In the genomic region with DNA sequence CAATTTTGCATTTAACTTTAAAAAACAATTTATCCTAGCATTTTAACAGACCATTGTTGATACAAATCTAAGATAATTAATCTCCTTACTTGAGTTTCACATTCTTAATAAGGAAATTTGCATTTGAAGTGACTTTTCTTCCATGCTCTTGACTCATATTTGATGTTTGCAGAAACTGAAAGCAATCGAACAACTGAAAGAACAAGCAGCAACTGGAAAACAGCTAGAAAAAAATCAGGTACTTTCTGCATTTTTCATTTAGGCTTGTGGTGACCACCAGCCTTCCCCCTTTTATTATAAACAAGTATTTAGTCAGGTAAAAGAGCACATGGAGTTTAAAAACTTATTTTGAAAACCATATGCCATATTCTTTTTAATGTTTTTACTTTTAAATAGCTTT, we compare ENCODE assay signal across 13 cellular contexts. TPM values are rescaled to one million over a fixed set of nuclear protein-coding genes. Genes with fewer than 3 reads are reported as not detected.
A peak's percentile ranks its signal among the peaks of the same experiment; 100 is the strongest.
DNase-seq lines count a peak whose midpoint lies in the region; ATAC-seq lines count a peak whose summit lies in the region.
"Had no signal": no experiment of that assay in that cellular context is flagged by ENCODE, and none has a peak within 500 bp of the region (broad histone marks: within the 10 kb centered on the region; RNA-seq: fewer than 3 reads in every experiment).

No MANE protein-coding gene starts in this region.

- peak overlapping the region; percentile 78 for H3K27ac Mint-ChIP-seq in activated CD4-positive, alpha-beta T cell treated with anti-CD3 and anti-CD28 coated beads, Interleukin-2, amount 10 ng/mL, durations not matched to agents 24 days and 14 days
- H3K27ac Mint-ChIP-seq in activated naive CD8-positive, alpha-beta T cell = peak overlapping the region; percentile 54

- ATAC-seq in GM21447 (IDR thresholded peaks at IDR 0.05; ENCODE audit: unreplicated experiment) (peak; percentile 65), HG03095 (IDR thresholded peaks at IDR 0.05; ENCODE audit: unreplicated experiment) (peak; percentile 48), HG03521 (IDR thresholded peaks at IDR 0.05; ENCODE audit: unreplicated experiment) (no peak)
- ATAC-seq: sciatic nerve had no signal

- H3K36me3 Mint-ChIP-seq in activated CD4-positive, alpha-beta T cell treated with anti-CD3 and anti-CD28 coated beads, Interleukin-2, amount 10 ng/mL, durations not matched to agents 24 days and 14 days (ENCODE audit: low read depth) = peaks cover 44% of the 10 kb centered on the region
- peaks cover 2% of the 10 kb centered on the region for H3K36me3 Mint-ChIP-seq in activated naive CD8-positive, alpha-beta T cell

- peaks cover 15% of the 10 kb centered on the region for H3K4me1 Mint-ChIP-seq in activated CD4-positive, alpha-beta T cell treated with anti-CD3 and anti-CD28 coated beads, Interleukin-2, amount 10 ng/mL, durations not matched to agents 24 days and 14 days
- H3K4me1 Mint-ChIP-seq in activated naive CD8-positive, alpha-beta T cell (ENCODE audit: low read depth) = peaks cover 9% of the 10 kb centered on the region

- intact Hi-C loops in activated CD4-positive, alpha-beta T cell treated with anti-CD3 and anti-CD28 coated beads, Interleukin-2, amount 10 ng/mL, durations not matched to agents 24 days and 14 days (cut with micrococcal nuclease) = loop anchor here (1.0 to 2.0 kb wide), 3 partner anchors 20 to 98 kb away; a partner anchor contains a TSS

- no peaks in the 10 kb centered on the region for H3K9me3 Mint-ChIP-seq in activated CD4-positive, alpha-beta T cell treated with anti-CD3 and anti-CD28 coated beads, Interleukin-2, amount 10 ng/mL, durations not matched to agents 24 days and 14 days
- no peaks in the 10 kb centered on the region for H3K9me3 Mint-ChIP-seq in activated naive CD8-positive, alpha-beta T cell (ENCODE audit: low read depth)

- peak overlapping the region; percentile 8 for H3K4me3 Mint-ChIP-seq in activated CD4-positive, alpha-beta T cell treated with anti-CD3 and anti-CD28 coated beads, Interleukin-2, amount 10 ng/mL, durations not matched to agents 24 days and 14 days
- peak overlapping the region; percentile 20 for H3K4me3 Mint-ChIP-seq in activated naive CD8-positive, alpha-beta T cell

- H3K27me3 Mint-ChIP-seq in activated CD4-positive, alpha-beta T cell treated with anti-CD3 and anti-CD28 coated beads, Interleukin-2, amount 10 ng/mL, durations not matched to agents 24 days and 14 days = no peaks in the 10 kb centered on the region
- no peaks in the 10 kb centered on the region for H3K27me3 Mint-ChIP-seq in activated naive CD8-positive, alpha-beta T cell

- no peak for DNase-seq in activated CD4-positive, alpha-beta T cell treated with anti-CD3 and anti-CD28 coated beads, Interleukin-2, amount 10 ng/mL, durations not matched to agents 24 days and 14 days
- DNase-seq in activated CD4-positive, alpha-beta T cell treated with anti-CD3 and anti-CD28 coated beads, Interleukin-2, amount 50 U/mL, for 1 hour = no peak
- no peak for DNase-seq in HCEC 1CT
- DNase-seq in activated effector memory CD4-positive, alpha-beta T cell treated with Interleukin-2 at 50 U/mL for 16 hours = no peak
- DNase-seq: 8988T, DMS 273 treated with DMSO at 0.1 percent for 48 hours, MV-4-11, NCI-H524 treated with DMSO at 0.1 percent for 48 hours had no signal

RNA-seq across cellular contexts. Expression of a gene that starts 20.1 kb away (rescaled TPM):
- 127 and 135 TPM in 2 replicates for total RNA-seq in activated CD4-positive, alpha-beta T cell treated with anti-CD3 and anti-CD28 coated beads, Interleukin-2, amount 10 ng/mL, durations not matched to agents 24 days and 14 days

RNA-seq across cellular contexts. Expression of a gene that starts 36.4 kb away (rescaled TPM):
- 125 and 133 TPM in 2 replicates for total RNA-seq in activated CD4-positive, alpha-beta T cell treated with anti-CD3 and anti-CD28 coated beads, Interleukin-2, amount 10 ng/mL, durations not matched to agents 24 days and 14 days

RNA-seq across cellular contexts. Expression of a gene that starts 36.7 kb away (rescaled TPM):
- 88.8 and 103 TPM in 2 replicates for total RNA-seq in activated CD4-positive, alpha-beta T cell treated with anti-CD3 and anti-CD28 coated beads, Interleukin-2, amount 10 ng/mL, durations not matched to agents 24 days and 14 days
